Comparison of ENCODE assay signal across 8 cellular contexts in genomic region chr1:177780096-177780700, GRCh38.
DNase-seq lines count a peak whose midpoint lies in the region; ATAC-seq, FAIRE-seq and TF ChIP-seq lines count a peak whose summit lies in the region.

No MANE protein-coding gene starts in this region.

- POLR2A ChIA-PET in activated CD4-positive, alpha-beta T cell treated with anti-CD3 and anti-CD28 coated beads for 36 hours (lab: Charles Lee): no interaction called here

- no peaks in the 10 kb centered on the region for H3K4me1 Mint-ChIP-seq in activated CD4-positive, alpha-beta T cell treated with anti-CD3 and anti-CD28 coated beads for 36 hours

- peaks cover 7% of the 10 kb centered on the region for H3K9me3 Mint-ChIP-seq in activated CD4-positive, alpha-beta T cell treated with anti-CD3 and anti-CD28 coated beads for 36 hours (ENCODE audit: low read depth)

- peaks cover 2% of the 10 kb centered on the region for H3K27me3 Mint-ChIP-seq in activated CD4-positive, alpha-beta T cell treated with anti-CD3 and anti-CD28 coated beads for 36 hours

- no peaks in the 10 kb centered on the region for H3K27me3 ChIP-seq in MG63

- no peak overlapping the region for H3K4me3 Mint-ChIP-seq in activated CD4-positive, alpha-beta T cell treated with anti-CD3 and anti-CD28 coated beads for 36 hours

- no peak overlapping the region for H3K27ac Mint-ChIP-seq in activated CD4-positive, alpha-beta T cell treated with anti-CD3 and anti-CD28 coated beads for 36 hours

- H3K9me3 ChIP-seq in MG63: no peaks in the 10 kb centered on the region; the same call in 1 of the 2 replicates

- no peak overlapping the region for H3K4me3 ChIP-seq in MG63

- TF ChIP-seq CTCF in AG09319 (IDR thresholded peaks at IDR 0.05; ENCODE audit: low read depth, low read length): peak; percentile 51

- no peaks in the 10 kb centered on the region for H3K36me3 Mint-ChIP-seq in activated CD4-positive, alpha-beta T cell treated with anti-CD3 and anti-CD28 coated beads for 36 hours (ENCODE audit: low read depth)

- peak; percentile 94 for FAIRE-seq in islet of Langerhans (lab: Jason Lieb, UNC)

- CTCF ChIA-PET in activated CD4-positive, alpha-beta T cell treated with anti-CD3 and anti-CD28 coated beads for 36 hours (lab: Charles Lee): no interaction called here

- H3K36me3 ChIP-seq in MG63: no peaks in the 10 kb centered on the region

- intact Hi-C loops in activated CD4-positive, alpha-beta T cell treated with anti-CD3 and anti-CD28 coated beads for 36 hours (cut with DNase I, micrococcal nuclease): no loop called here

- ATAC-seq in GM19463 (IDR thresholded peaks at IDR 0.05; ENCODE audit: unreplicated experiment) (peak; percentile 54), HG03095 (IDR thresholded peaks at IDR 0.05; ENCODE audit: unreplicated experiment) (no peak)
- no peak for ATAC-seq in activated CD4-positive, alpha-beta T cell treated with anti-CD3 and anti-CD28 coated beads for 36 hours

- DNase-seq in AG09319 (ENCODE audit: extremely low read depth, low read depth): peak; percentile 5
- DNase-seq in NCI-H2107 treated with DMSO at 0.1 percent for 48 hours (lab: John Stamatoyannopoulos, UW; ENCODE audit: unreplicated experiment): peak; percentile 94
- DNase-seq in amniotic stem cell (lab: John Stamatoyannopoulos, UW): peak; percentile 80
- no peak for DNase-seq in activated CD4-positive, alpha-beta T cell treated with anti-CD3 and anti-CD28 coated beads for 36 hours
- no peak for DNase-seq in MG63

Comparison
In these comparisons a context has a peak if more than half of its experiments do, and no peak if none do; other contexts are left out.
1. DNase-seq: peak in AG09319 (single experiment), NCI-H2107 treated with DMSO at 0.1 percent for 48 hours (single experiment) and amniotic stem cell (single experiment); none in activated CD4-positive, alpha-beta T cell treated with anti-CD3 and anti-CD28 coated beads for 36 hours (single experiment) and MG63 (single experiment).